Comparison of ENCODE assay signal across 15 cellular contexts in the genomic region with DNA sequence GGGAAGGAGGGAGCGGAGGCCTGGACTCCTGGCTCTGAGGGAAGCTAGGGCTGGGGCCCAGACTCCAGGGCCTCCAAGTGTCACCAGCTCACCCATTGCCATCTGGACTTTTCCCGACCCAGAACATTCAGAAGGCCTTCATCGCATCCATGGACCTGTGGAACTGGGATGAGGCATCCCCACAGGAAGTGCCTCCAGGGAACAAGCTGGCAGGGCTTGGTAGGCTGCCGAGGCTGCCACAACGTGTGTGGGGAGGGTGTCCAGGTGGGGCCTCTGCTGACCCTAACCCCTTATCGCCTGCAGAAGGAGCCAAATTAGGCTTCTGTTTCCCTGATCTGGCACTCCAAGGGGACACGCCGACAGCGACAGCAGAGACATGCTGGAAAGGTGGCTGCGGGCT. TPM values are rescaled to one million over a fixed set of nuclear protein-coding genes. Genes with fewer than 3 reads are reported as not detected.
DNase-seq lines count a peak whose midpoint lies in the region; ATAC-seq and TF ChIP-seq lines count a peak whose summit lies in the region.
"Had no signal": no experiment of that assay in that cellular context is flagged by ENCODE, and none has a peak within 500 bp of the region (broad histone marks: within the 10 kb centered on the region; RNA-seq: fewer than 3 reads in every experiment).

No MANE protein-coding gene starts in this region.

- H3K4me1 Mint-ChIP-seq in activated T-helper 2 cell treated with anti-CD3 and anti-CD28 coated beads, Interferon-gamma antibody, Interleukin-2, Interleukin-4, amounts not matched to agents 10 μg/mL and 5 μg/mL and 100 μg/mL, durations not matched to agents 14 hours and 24 hours and 36 hours (ENCODE audit: low read depth), result peaks cover 25% of the 10 kb centered on the region
- H3K4me1 Mint-ChIP-seq in nephron, result peaks cover 7% of the 10 kb centered on the region

- H3K27ac Mint-ChIP-seq in activated T-helper 2 cell treated with anti-CD3 and anti-CD28 coated beads, Interferon-gamma antibody, Interleukin-2, Interleukin-4, amounts not matched to agents 10 μg/mL and 5 μg/mL and 100 μg/mL, durations not matched to agents 14 hours and 24 hours and 36 hours, result no peak overlapping the region
- peak overlapping the region in 2 of 3 experiments; percentile 42 to 51 for H3K27ac Mint-ChIP-seq in nephron

- peaks cover 8% of the 10 kb centered on the region; the same call in 1 of the 2 replicates for H3K27me3 ChIP-seq in HUES6 (ENCODE audit: control insufficient read depth, insufficient read depth, low read length)

- intact Hi-C loops in activated T-helper 2 cell treated with anti-CD3 and anti-CD28 coated beads, Interferon-gamma antibody, Interleukin-2, Interleukin-4, amounts not matched to agents 10 μg/mL and 5 μg/mL and 100 μg/mL, durations not matched to agents 14 hours and 24 hours and 36 hours (cut with micrococcal nuclease), result loop anchor here (10.0 kb wide), 1 partner anchor 472 kb away; a partner anchor contains a TSS

- peak overlapping the region; percentile 73; the same call in 1 of the 2 replicates for H3K27ac ChIP-seq in HUES6 (ENCODE audit: low read depth, low read length)

- H3K9me3 Mint-ChIP-seq in activated T-helper 2 cell treated with anti-CD3 and anti-CD28 coated beads, Interferon-gamma antibody, Interleukin-2, Interleukin-4, amounts not matched to agents 10 μg/mL and 5 μg/mL and 100 μg/mL, durations not matched to agents 14 hours and 24 hours and 36 hours, result no peaks in the 10 kb centered on the region
- no peaks in the 10 kb centered on the region for H3K9me3 Mint-ChIP-seq in nephron

- H3K4me3 ChIP-seq in HUES6 (ENCODE audit: low read depth, low read length), result peak overlapping the region; percentile 32; the same call in 1 of the 2 replicates

- peak overlapping the region; percentile 49 for H3K9ac ChIP-seq in HUES6 (ENCODE audit: low read length)

- H3K27me3 Mint-ChIP-seq in activated T-helper 2 cell treated with anti-CD3 and anti-CD28 coated beads, Interferon-gamma antibody, Interleukin-2, Interleukin-4, amounts not matched to agents 10 μg/mL and 5 μg/mL and 100 μg/mL, durations not matched to agents 14 hours and 24 hours and 36 hours (ENCODE audit: low read depth), result no peaks in the 10 kb centered on the region
- H3K27me3 Mint-ChIP-seq in nephron (ENCODE audit: low read depth), result no peaks in the 10 kb centered on the region

- peak overlapping the region; percentile 79 for H3K4me3 Mint-ChIP-seq in activated T-helper 2 cell treated with anti-CD3 and anti-CD28 coated beads, Interferon-gamma antibody, Interleukin-2, Interleukin-4, amounts not matched to agents 10 μg/mL and 5 μg/mL and 100 μg/mL, durations not matched to agents 14 hours and 24 hours and 36 hours (ENCODE audit: low read depth)
- peak overlapping the region; percentile 86 to 90 (median 90) for H3K4me3 Mint-ChIP-seq in nephron

- H3K4me1 ChIP-seq in HUES6 (ENCODE audit: control insufficient read depth, insufficient read depth, low read length), result peaks cover 41% of the 10 kb centered on the region

- TF ChIP-seq CTCF in nephron (IDR thresholded peaks at IDR 0.05; ENCODE audit: unreplicated experiment in 3 of 3), result no peak

- no peaks in the 10 kb centered on the region for H3K9me3 ChIP-seq in HUES6 (ENCODE audit: control insufficient read depth, insufficient read depth, low read depth, low read length)
- H3K9me3 ChIP-seq: lower lobe of right lung had no signal

- H3K36me3 Mint-ChIP-seq in activated T-helper 2 cell treated with anti-CD3 and anti-CD28 coated beads, Interferon-gamma antibody, Interleukin-2, Interleukin-4, amounts not matched to agents 10 μg/mL and 5 μg/mL and 100 μg/mL, durations not matched to agents 14 hours and 24 hours and 36 hours (ENCODE audit: low read depth), result peaks cover 12% of the 10 kb centered on the region
- peaks cover 7% of the 10 kb centered on the region for H3K36me3 Mint-ChIP-seq in nephron (ENCODE audit: low read depth)

- ATAC-seq in HG02973 (IDR thresholded peaks at IDR 0.05; ENCODE audit: unreplicated experiment), result no peak
- ATAC-seq: lower lobe of right lung had no signal

- H3K36me3 ChIP-seq in HUES6 (ENCODE audit: control insufficient read depth, insufficient read depth, low read length), result peaks cover 12% of the 10 kb centered on the region

- DNase-seq in NCI-H2227 (lab: John Stamatoyannopoulos, UW; ENCODE audit: unreplicated experiment) (peak; percentile 73), NCI-H2227 treated with DMSO at 0.1 percent for 48 hours (lab: John Stamatoyannopoulos, UW) (no peak), HuH-7 (ENCODE audit: low spot score) (no peak), globus pallidus (ENCODE audit: low spot score) (no peak)
- DNase-seq in activated T-helper 2 cell treated with anti-CD3 and anti-CD28 coated beads, Interferon-gamma antibody, Interleukin-2, Interleukin-4, amounts not matched to agents 10 μg/mL and 5 μg/mL and 100 μg/mL, durations not matched to agents 14 hours and 24 hours and 36 hours (ENCODE audit: low spot score), result no peak
- DNase-seq: dermis blood vessel endothelial cell; GF-D8; lower lobe of right lung; MV-4-11; NK-92 treated with Interleukin-12 subunit alpha and Interleukin-12 subunit beta, amount 100 ng/mL, for 24 hours had no signal

RNA-seq across cellular contexts. Expression of a gene that starts 0.8 kb away (rescaled TPM):
- total RNA-seq in activated T-helper 2 cell treated with anti-CD3 and anti-CD28 coated beads, Interferon-gamma antibody, Interleukin-2, Interleukin-4, amounts not matched to agents 10 μg/mL and 5 μg/mL and 100 μg/mL, durations not matched to agents 14 hours and 24 hours and 36 hours, result 1.0 and 1.6 TPM in 2 replicates
- total RNA-seq: renal cortical epithelial cell had no signal

RNA-seq across cellular contexts. Expression of a gene that starts 5.8 kb away (rescaled TPM):
- 431 and 461 TPM in 2 replicates for total RNA-seq in activated T-helper 2 cell treated with anti-CD3 and anti-CD28 coated beads, Interferon-gamma antibody, Interleukin-2, Interleukin-4, amounts not matched to agents 10 μg/mL and 5 μg/mL and 100 μg/mL, durations not matched to agents 14 hours and 24 hours and 36 hours

RNA-seq across cellular contexts. Expression of a gene that starts 13.5 kb away (rescaled TPM):
- 101 and 102 TPM in 2 replicates for total RNA-seq in activated T-helper 2 cell treated with anti-CD3 and anti-CD28 coated beads, Interferon-gamma antibody, Interleukin-2, Interleukin-4, amounts not matched to agents 10 μg/mL and 5 μg/mL and 100 μg/mL, durations not matched to agents 14 hours and 24 hours and 36 hours

RNA-seq across cellular contexts. Expression of a gene that starts 24.0 kb away (rescaled TPM):
- total RNA-seq in activated T-helper 2 cell treated with anti-CD3 and anti-CD28 coated beads, Interferon-gamma antibody, Interleukin-2, Interleukin-4, amounts not matched to agents 10 μg/mL and 5 μg/mL and 100 μg/mL, durations not matched to agents 14 hours and 24 hours and 36 hours, result 0.59 and 1.2 TPM in 2 replicates
- total RNA-seq: dermis blood vessel endothelial cell, glomerular endothelial cell, lower lobe of right lung, renal cortical epithelial cell had no signal

RNA-seq across cellular contexts. Expression of a gene that starts 29.8 kb away (rescaled TPM):
- total RNA-seq in activated T-helper 2 cell treated with anti-CD3 and anti-CD28 coated beads, Interferon-gamma antibody, Interleukin-2, Interleukin-4, amounts not matched to agents 10 μg/mL and 5 μg/mL and 100 μg/mL, durations not matched to agents 14 hours and 24 hours and 36 hours, result 42.5 and 43.1 TPM in 2 replicates
